Comparison of ENCODE assay signal across 17 cellular contexts in genomic region chr3:148203263-148204010, GRCh38.
DNase-seq lines count a peak whose midpoint lies in the region; ATAC-seq and TF ChIP-seq lines count a peak whose summit lies in the region.
"Had no signal": no experiment of that assay in that cellular context is flagged by ENCODE, and none has a peak within 500 bp of the region (broad histone marks: within the 10 kb centered on the region; RNA-seq: fewer than 3 reads in every experiment).

No MANE protein-coding gene starts in this region.

- no TSS peak for BruUV-seq in Caco-2 (replicated peaks; lab: Mats Ljungman, UMichigan)

- H3K27ac Mint-ChIP-seq in H9 (peak overlapping the region in 2 of 3 experiments; percentile 1 to 28; a peak in 1 of 7 replicates), Caco-2 (ENCODE audit: unreplicated experiment) (no peak overlapping the region)
- H3K27ac Mint-ChIP-seq: CD4-positive, CD25-positive, alpha-beta regulatory T cell; effector memory CD8-positive, alpha-beta T cell; memory B cell had no signal

- H3K4me1 Mint-ChIP-seq in H9 (peaks cover 12 to 13% of the 10 kb centered on the region in 2 experiments), Caco-2 (ENCODE audit: low read depth, unreplicated experiment) (no peaks in the 10 kb centered on the region)
- H3K4me1 Mint-ChIP-seq: CD4-positive, CD25-positive, alpha-beta regulatory T cell; memory B cell had no signal

- H3K9me3 Mint-ChIP-seq in H9 (peaks cover 0 to under 1% of the 10 kb centered on the region in 2 experiments; a peak in 1 of 5 replicates), Caco-2 (ENCODE audit: unreplicated experiment) (no peaks in the 10 kb centered on the region)

- H3K4ac ChIP-seq in H9 (ENCODE audit: low read depth, low read length), result no peak overlapping the region

- H3K27ac ChIP-seq in H9 (ENCODE audit: insufficient read length, low read depth, low read length) (no peak overlapping the region), VCaP (peak overlapping the region; percentile 68), gastroesophageal sphincter (no peak overlapping the region)
- H3K27ac ChIP-seq: skin epidermis, tibial nerve had no signal

- H4K8ac ChIP-seq in H9 (replicated peaks; ENCODE audit: insufficient read length, low read depth, low read length), result no peak overlapping the region

- H3K79me1 ChIP-seq in H9 (ENCODE audit: insufficient read depth, low read depth, low read length, poor library complexity, severe bottlenecking), result no peaks in the 10 kb centered on the region

- intact Hi-C loops in sciatic nerve (cut with DNase I) (no loop called here), Caco-2 (cut with micrococcal nuclease; ENCODE audit: unreplicated experiment) (no loop called here)

- no peak for DNase-seq in H9
- DNase-seq in sciatic nerve (ENCODE audit: low spot score), result no peak
- no peak for DNase-seq in NCI-H2029 treated with DMSO at 0.1 percent for 48 hours (lab: John Stamatoyannopoulos, UW)
- DNase-seq in GM10248 (ENCODE audit: extremely low spot score), result no peak
- no peak for DNase-seq in Caco-2
- no peak for DNase-seq in NCI-H2029 (lab: John Stamatoyannopoulos, UW)
- DNase-seq: activated CD8-positive, alpha-beta memory T cell treated with anti-CD3 and anti-CD28 coated beads, Interleukin-2, amount 50 U/mL, for 4 hours; activated naive CD4-positive, alpha-beta T cell; CD4-positive, CD25-positive, alpha-beta regulatory T cell; effector memory CD8-positive, alpha-beta T cell; T-helper 2 cell had no signal

- no peak for TF ChIP-seq CTCF in H9 (conservative IDR thresholded peaks at IDR 0.05)
- TF ChIP-seq CTCF in VCaP (conservative IDR thresholded peaks at IDR 0.05), result no peak
- TF ChIP-seq CTCF in gastroesophageal sphincter (IDR thresholded peaks at IDR 0.05), result no peak
- TF ChIP-seq CTCF in GM10248 (IDR thresholded peaks at IDR 0.05; ENCODE audit: control extremely low read depth, extremely low read depth, low read depth, missing control alignments), result no peak
- TF ChIP-seq CTCF in Caco-2 (IDR thresholded peaks at IDR 0.05; ENCODE audit: insufficient read depth in 1 of 2, low read depth in 1 of 2, low read length in 1 of 2, severe bottlenecking in 1 of 2, unreplicated experiment in 1 of 2), result no peak

- H3K4me3 Mint-ChIP-seq in H9, result no peak overlapping the region
- no peak overlapping the region for H3K4me3 Mint-ChIP-seq in Caco-2 (ENCODE audit: unreplicated experiment)
- H3K4me3 Mint-ChIP-seq: CD4-positive, CD25-positive, alpha-beta regulatory T cell; effector memory CD8-positive, alpha-beta T cell; memory B cell had no signal

- H2BK15ac ChIP-seq in H9 (ENCODE audit: low read depth, low read length), result no peak overlapping the region

- no peak overlapping the region for H2BK20ac ChIP-seq in H9 (ENCODE audit: low read depth, low read length, poor library complexity, severe bottlenecking)

- CTCF ChIA-PET in GM10248 (lab: Yijun Ruan, JAX), result interaction anchor here (1.0 to 2.1 kb wide), 4 partner anchors 7 to 19 kb away, joined by 3 to 6 read pairs (median 4); no protein-coding TSS in a partner anchor
- CTCF ChIA-PET in Caco-2 (lab: Charles Lee), result no interaction called here

- H3K79me2 ChIP-seq in H9 (ENCODE audit: insufficient read depth, low read length), result no peaks in the 10 kb centered on the region

- no peaks in the 10 kb centered on the region for H4K20me1 ChIP-seq in H9 (ENCODE audit: control insufficient read depth, insufficient read depth, insufficient read length)

- no peak overlapping the region for H4K91ac ChIP-seq in H9 (ENCODE audit: insufficient read length, low read depth, low read length)

- ATAC-seq in gastroesophageal sphincter, result peak; percentile 34
- peak; percentile 36 for ATAC-seq in sciatic nerve
- ATAC-seq: effector memory CD8-positive, alpha-beta T cell; Right ventricle myocardium inferior had no signal

- H3K36me3 ChIP-seq in gastroesophageal sphincter (no peaks in the 10 kb centered on the region), Caco-2 (ENCODE audit: control insufficient read depth, insufficient read depth, low read length) (no peaks in the 10 kb centered on the region)
- H3K36me3 ChIP-seq: tibial nerve had no signal

- H3K9me3 ChIP-seq in H9 (ENCODE audit: control insufficient read depth, low read depth, low read length) (no peaks in the 10 kb centered on the region), gastroesophageal sphincter (no peaks in the 10 kb centered on the region), Caco-2 (no peaks in the 10 kb centered on the region)
- H3K9me3 ChIP-seq: tibial nerve had no signal

- H2BK120ac ChIP-seq in H9 (ENCODE audit: low read depth, low read length, poor library complexity, severe bottlenecking), result no peak overlapping the region

- no peak overlapping the region for H2AFZ ChIP-seq in H9 (ENCODE audit: low read length)

- H3K27me3 ChIP-seq in H9 (ENCODE audit: insufficient read depth, low read length) (no peaks in the 10 kb centered on the region), gastroesophageal sphincter (no peaks in the 10 kb centered on the region), Caco-2 (replicated peaks; ENCODE audit: control insufficient read depth, insufficient read depth, low read length) (no peaks in the 10 kb centered on the region)
- H3K27me3 ChIP-seq: tibial nerve had no signal

- POLR2A ChIA-PET in GM10248 (lab: Yijun Ruan, JAX), result no interaction called here
- POLR2A ChIA-PET in Caco-2 (lab: Charles Lee), result no interaction called here

- H2BK12ac ChIP-seq in H9 (ENCODE audit: insufficient read length, low read depth, low read length), result no peak overlapping the region

- H3T11ph ChIP-seq in H9 (ENCODE audit: low read length), result no peak overlapping the region

- WGBS in H9 (ENCODE audit: extremely low coverage, insufficient read length, low lambda C conversion rate), result no CpG with 5 or more reads among the region's 7 CpGs
- WGBS in gastroesophageal sphincter (ENCODE audit: low coverage in 1 of 2), 2 donors, result 50 to 51% methylated on average over 7 of the region's 7 CpGs

- no peak overlapping the region for H3K9ac ChIP-seq in H9 (ENCODE audit: extremely low read depth, insufficient read length, low read length)

- H2AK5ac ChIP-seq in H9 (ENCODE audit: insufficient read length, low read length), result no peak overlapping the region

- no peak overlapping the region for H3K56ac ChIP-seq in H9 (ENCODE audit: insufficient read length, low read depth, low read length)

- no peak for TF ChIP-seq EP300 in gastroesophageal sphincter (IDR thresholded peaks at IDR 0.05)

- TF ChIP-seq POLR2A in gastroesophageal sphincter (IDR thresholded peaks at IDR 0.05), result no peak

- H3K36me3 Mint-ChIP-seq in H9 (ENCODE audit: insufficient read depth in 1 of 3, low read depth in 3 of 3) (no peaks in the 10 kb centered on the region), Caco-2 (ENCODE audit: insufficient read depth, unreplicated experiment) (no peaks in the 10 kb centered on the region)
- H3K36me3 Mint-ChIP-seq: CD4-positive, CD25-positive, alpha-beta regulatory T cell; memory B cell had no signal

- H3K23ac ChIP-seq in H9 (ENCODE audit: insufficient read length, low read depth, low read length), result no peak overlapping the region

- no peaks in the 10 kb centered on the region for H3K27me3 Mint-ChIP-seq in H9 (ENCODE audit: low read depth)
- no peaks in the 10 kb centered on the region for H3K27me3 Mint-ChIP-seq in Caco-2 (ENCODE audit: insufficient read depth, unreplicated experiment)
- H3K27me3 Mint-ChIP-seq: CD4-positive, CD25-positive, alpha-beta regulatory T cell; effector memory CD8-positive, alpha-beta T cell; memory B cell had no signal

- H3K18ac ChIP-seq in H9 (ENCODE audit: insufficient read length, low read depth, low read length), result no peak overlapping the region

- H4K5ac ChIP-seq in H9 (ENCODE audit: insufficient read length, low read depth, low read length), result no peak overlapping the region

- H3K23me2 ChIP-seq in H9 (ENCODE audit: insufficient read length, low read depth, low read length, poor library complexity, severe bottlenecking), result no peaks in the 10 kb centered on the region

- H3K4me3 ChIP-seq in gastroesophageal sphincter, result no peak overlapping the region
- no peak overlapping the region for H3K4me3 ChIP-seq in Caco-2 (ENCODE audit: low read depth, low read length)
- H3K4me3 ChIP-seq: skin epidermis, tibial nerve had no signal

- no peak overlapping the region for H3K4me2 ChIP-seq in H9 (ENCODE audit: insufficient read depth, insufficient read length, low read length)

- H3K14ac ChIP-seq in H9 (ENCODE audit: insufficient read depth, low read length), result no peak overlapping the region

- no peak overlapping the region for H2BK5ac ChIP-seq in H9 (ENCODE audit: insufficient read length, low read length)

- H3K4me1 ChIP-seq in H9 (ENCODE audit: insufficient read depth, low read length) (no peaks in the 10 kb centered on the region), gastroesophageal sphincter (no peaks in the 10 kb centered on the region), Caco-2 (no peaks in the 10 kb centered on the region)
